ENCODE assay signal across 1 cellular context in the genomic region with DNA sequence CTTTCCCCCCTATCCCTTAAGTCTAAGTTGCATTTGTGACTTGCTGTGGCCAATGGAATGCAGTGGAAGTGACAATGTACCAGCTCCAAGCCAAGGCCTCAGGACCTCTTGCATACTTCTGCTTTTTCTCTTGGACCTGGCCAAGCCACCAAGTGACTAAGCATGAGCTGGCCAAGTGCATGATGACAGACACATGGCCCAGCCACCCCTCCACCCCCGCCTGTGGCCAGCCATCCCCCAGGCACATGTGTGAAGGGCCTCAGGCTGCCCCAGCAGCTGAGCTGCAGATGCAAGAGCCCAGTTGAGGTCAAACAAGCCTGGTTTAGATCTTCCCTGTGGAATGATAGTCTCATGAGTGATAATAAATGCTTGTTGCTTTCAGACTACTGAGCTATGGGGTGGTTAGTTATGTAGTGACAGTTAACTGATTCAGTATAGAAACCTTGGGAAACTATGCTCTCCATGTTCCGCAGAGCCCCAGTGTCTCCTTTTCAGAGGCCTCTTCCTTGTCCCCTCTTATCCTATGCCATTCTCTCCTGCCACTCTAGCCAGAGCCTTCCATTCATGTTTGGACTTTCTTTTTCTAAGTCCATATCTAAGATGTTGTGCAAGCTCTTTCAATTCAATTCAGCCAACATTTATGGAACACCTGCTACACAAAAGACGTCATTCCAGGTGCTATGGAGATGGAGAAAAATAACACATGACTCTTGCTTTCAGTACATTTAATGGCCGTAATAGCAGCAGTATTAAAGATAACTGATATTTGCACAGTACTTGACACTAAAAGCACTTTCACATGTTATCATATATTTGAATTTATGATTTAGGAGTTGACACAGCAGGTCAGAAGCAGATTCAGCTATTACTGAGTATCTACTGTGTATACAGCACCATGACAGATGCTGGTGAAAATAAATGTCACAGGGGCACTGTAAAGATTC.
A peak's percentile ranks its signal among the peaks of the same experiment; 100 is the strongest.
TF ChIP-seq lines count a peak whose summit lies in the region.

No MANE protein-coding gene starts in this region.

TF ChIP-seq in K562, 482 proteins besides CTCF, POLR2A, EP300 and RAD21 (continued from another document and continues in another):
- TF ChIP-seq, protein P1, sequence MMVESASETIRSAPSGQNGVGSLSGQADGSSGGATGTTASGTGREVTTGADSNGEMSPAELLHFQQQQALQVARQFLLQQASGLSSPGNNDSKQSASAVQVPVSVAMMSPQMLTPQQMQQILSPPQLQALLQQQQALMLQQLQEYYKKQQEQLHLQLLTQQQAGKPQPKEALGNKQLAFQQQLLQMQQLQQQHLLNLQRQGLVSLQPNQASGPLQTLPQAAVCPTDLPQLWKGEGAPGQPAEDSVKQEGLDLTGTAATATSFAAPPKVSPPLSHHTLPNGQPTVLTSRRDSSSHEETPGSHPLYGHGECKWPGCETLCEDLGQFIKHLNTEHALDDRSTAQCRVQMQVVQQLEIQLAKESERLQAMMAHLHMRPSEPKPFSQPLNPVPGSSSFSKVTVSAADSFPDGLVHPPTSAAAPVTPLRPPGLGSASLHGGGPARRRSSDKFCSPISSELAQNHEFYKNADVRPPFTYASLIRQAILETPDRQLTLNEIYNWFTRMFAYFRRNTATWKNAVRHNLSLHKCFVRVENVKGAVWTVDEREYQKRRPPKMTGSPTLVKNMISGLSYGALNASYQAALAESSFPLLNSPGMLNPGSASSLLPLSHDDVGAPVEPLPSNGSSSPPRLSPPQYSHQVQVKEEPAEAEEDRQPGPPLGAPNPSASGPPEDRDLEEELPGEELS (CRISPR knock-in tag; IDR thresholded peaks at IDR 0.05; ENCODE audit: borderline replicate concordance): no peak
- TF ChIP-seq POLR2H (tag; IDR thresholded peaks at IDR 0.05; ENCODE audit: low read depth) (no peak), SMARCE1 (IDR thresholded peaks at IDR 0.05) (peak; percentile 94), KDM4B (IDR thresholded peaks at IDR 0.05; ENCODE audit: borderline replicate concordance in 2 of 2, low read depth in 1 of 2) (no peak), SRSF3 (IDR thresholded peaks at IDR 0.05; ENCODE audit: insufficient read depth, low read length) (no peak), GATAD2A (IDR thresholded peaks at IDR 0.05) (no peak), TCF3 (CRISPR knock-in tag; IDR thresholded peaks at IDR 0.05) (peak; percentile 73), KDM1A (IDR thresholded peaks at IDR 0.05) (peak in 1 of 2 experiments; percentile 58; a peak in 2 of 4 replicates), NELFE (IDR thresholded peaks at IDR 0.05; ENCODE audit: insufficient read depth, insufficient read length) (no peak), ZNF134 (CRISPR knock-in tag; conservative IDR thresholded peaks at IDR 0.05) (no peak), CHD2 (IDR thresholded peaks at IDR 0.05; ENCODE audit: low read depth, low read length) (no peak), RBFOX2 (IDR thresholded peaks at IDR 0.05; ENCODE audit: low read depth, low read length) (no peak), ZNF589 (CRISPR knock-in tag; IDR thresholded peaks at IDR 0.05; ENCODE audit: low read depth) (0 out of 2 replicates have a peak, but pooled peaks have one; percentile 25), ZNF121 (CRISPR knock-in tag; conservative IDR thresholded peaks at IDR 0.05) (no peak), MAFF (IDR thresholded peaks at IDR 0.05; ENCODE audit: low read length) (no peak; the same call in 1 of the 2 replicates), JUN (IDR thresholded peaks at IDR 0.05; ENCODE audit: borderline replicate concordance, low read depth, low read length) (peak; percentile 88), JUN (CRISPR knock-in tag; IDR thresholded peaks at IDR 0.05; ENCODE audit: borderline replicate concordance) (0 out of 2 replicates have a peak, but pooled peaks have one; percentile 63), SETDB1 (IDR thresholded peaks at IDR 0.05; ENCODE audit: low read length) (no peak), HDAC2 (IDR thresholded peaks at IDR 0.05) (no peak), PHF20 (IDR thresholded peaks at IDR 0.05; ENCODE audit: partially characterized antibody) (no peak), ZNF239 (CRISPR knock-in tag; IDR thresholded peaks at IDR 0.05) (no peak), ZEB2 (IDR thresholded peaks at IDR 0.05) (no peak), ZNF140 (CRISPR knock-in tag; IDR thresholded peaks at IDR 0.05) (no peak), DDX20 (tag; IDR thresholded peaks at IDR 0.05; ENCODE audit: low read depth) (no peak), WHSC1 (IDR thresholded peaks at IDR 0.05; ENCODE audit: low read length) (no peak), POLR2AphosphoS2 (IDR thresholded peaks at IDR 0.05; ENCODE audit: low read length) (no peak), FIP1L1 (IDR thresholded peaks at IDR 0.05; ENCODE audit: low read depth, low read length, poor library complexity, severe bottlenecking) (no peak), CBX8 (IDR thresholded peaks at IDR 0.05; ENCODE audit: borderline replicate concordance, extremely low read depth, low read depth, low read length, poor library complexity, severe bottlenecking) (no peak), POLR2G (IDR thresholded peaks at IDR 0.05; ENCODE audit: low read depth, low read length) (no peak), HNRNPLL (IDR thresholded peaks at IDR 0.05; ENCODE audit: low read depth, low read length, poor library complexity, severe bottlenecking) (no peak), DNMT1 (IDR thresholded peaks at IDR 0.05) (no peak), EHMT2 (IDR thresholded peaks at IDR 0.05) (peak; percentile 67), ZNF57 (CRISPR knock-in tag; IDR thresholded peaks at IDR 0.05) (no peak), CREM (IDR thresholded peaks at IDR 0.05; ENCODE audit: low read depth) (peak; percentile 72), ASH1L (IDR thresholded peaks at IDR 0.05; ENCODE audit: borderline replicate concordance, low read depth, partially characterized antibody) (no peak), GABPB1 (CRISPR knock-in tag; IDR thresholded peaks at IDR 0.05) (no peak), CBFA2T2 (conservative IDR thresholded peaks at IDR 0.05) (peak; percentile 70), GATAD2B (IDR thresholded peaks at IDR 0.05; ENCODE audit: borderline replicate concordance) (no peak), ATF7 (IDR thresholded peaks at IDR 0.05) (peak; percentile 46), ZNF23 (CRISPR knock-in tag; IDR thresholded peaks at IDR 0.05) (no peak), RBM22 (IDR thresholded peaks at IDR 0.05; ENCODE audit: low read depth, low read length, poor library complexity, severe bottlenecking) (no peak), DPF2 (IDR thresholded peaks at IDR 0.05) (peak; percentile 91), FOXJ3 (CRISPR knock-in tag; IDR thresholded peaks at IDR 0.05) (no peak)
- TF ChIP-seq, protein P2, sequence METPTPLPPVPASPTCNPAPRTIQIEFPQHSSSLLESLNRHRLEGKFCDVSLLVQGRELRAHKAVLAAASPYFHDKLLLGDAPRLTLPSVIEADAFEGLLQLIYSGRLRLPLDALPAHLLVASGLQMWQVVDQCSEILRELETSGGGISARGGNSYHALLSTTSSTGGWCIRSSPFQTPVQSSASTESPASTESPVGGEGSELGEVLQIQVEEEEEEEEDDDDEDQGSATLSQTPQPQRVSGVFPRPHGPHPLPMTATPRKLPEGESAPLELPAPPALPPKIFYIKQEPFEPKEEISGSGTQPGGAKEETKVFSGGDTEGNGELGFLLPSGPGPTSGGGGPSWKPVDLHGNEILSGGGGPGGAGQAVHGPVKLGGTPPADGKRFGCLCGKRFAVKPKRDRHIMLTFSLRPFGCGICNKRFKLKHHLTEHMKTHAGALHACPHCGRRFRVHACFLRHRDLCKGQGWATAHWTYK (CRISPR knock-in tag; IDR thresholded peaks at IDR 0.05): 0 out of 2 replicates have a peak, but pooled peaks have one; percentile 40
- TF ChIP-seq, protein P3, sequence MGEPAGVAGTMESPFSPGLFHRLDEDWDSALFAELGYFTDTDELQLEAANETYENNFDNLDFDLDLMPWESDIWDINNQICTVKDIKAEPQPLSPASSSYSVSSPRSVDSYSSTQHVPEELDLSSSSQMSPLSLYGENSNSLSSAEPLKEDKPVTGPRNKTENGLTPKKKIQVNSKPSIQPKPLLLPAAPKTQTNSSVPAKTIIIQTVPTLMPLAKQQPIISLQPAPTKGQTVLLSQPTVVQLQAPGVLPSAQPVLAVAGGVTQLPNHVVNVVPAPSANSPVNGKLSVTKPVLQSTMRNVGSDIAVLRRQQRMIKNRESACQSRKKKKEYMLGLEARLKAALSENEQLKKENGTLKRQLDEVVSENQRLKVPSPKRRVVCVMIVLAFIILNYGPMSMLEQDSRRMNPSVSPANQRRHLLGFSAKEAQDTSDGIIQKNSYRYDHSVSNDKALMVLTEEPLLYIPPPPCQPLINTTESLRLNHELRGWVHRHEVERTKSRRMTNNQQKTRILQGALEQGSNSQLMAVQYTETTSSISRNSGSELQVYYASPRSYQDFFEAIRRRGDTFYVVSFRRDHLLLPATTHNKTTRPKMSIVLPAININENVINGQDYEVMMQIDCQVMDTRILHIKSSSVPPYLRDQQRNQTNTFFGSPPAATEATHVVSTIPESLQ (CRISPR knock-in tag; IDR thresholded peaks at IDR 0.05): no peak
- TF ChIP-seq, protein P4, sequence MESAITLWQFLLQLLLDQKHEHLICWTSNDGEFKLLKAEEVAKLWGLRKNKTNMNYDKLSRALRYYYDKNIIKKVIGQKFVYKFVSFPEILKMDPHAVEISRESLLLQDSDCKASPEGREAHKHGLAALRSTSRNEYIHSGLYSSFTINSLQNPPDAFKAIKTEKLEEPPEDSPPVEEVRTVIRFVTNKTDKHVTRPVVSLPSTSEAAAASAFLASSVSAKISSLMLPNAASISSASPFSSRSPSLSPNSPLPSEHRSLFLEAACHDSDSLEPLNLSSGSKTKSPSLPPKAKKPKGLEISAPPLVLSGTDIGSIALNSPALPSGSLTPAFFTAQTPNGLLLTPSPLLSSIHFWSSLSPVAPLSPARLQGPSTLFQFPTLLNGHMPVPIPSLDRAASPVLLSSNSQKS (CRISPR knock-in tag; IDR thresholded peaks at IDR 0.05): no peak
- TF ChIP-seq, protein P5, sequence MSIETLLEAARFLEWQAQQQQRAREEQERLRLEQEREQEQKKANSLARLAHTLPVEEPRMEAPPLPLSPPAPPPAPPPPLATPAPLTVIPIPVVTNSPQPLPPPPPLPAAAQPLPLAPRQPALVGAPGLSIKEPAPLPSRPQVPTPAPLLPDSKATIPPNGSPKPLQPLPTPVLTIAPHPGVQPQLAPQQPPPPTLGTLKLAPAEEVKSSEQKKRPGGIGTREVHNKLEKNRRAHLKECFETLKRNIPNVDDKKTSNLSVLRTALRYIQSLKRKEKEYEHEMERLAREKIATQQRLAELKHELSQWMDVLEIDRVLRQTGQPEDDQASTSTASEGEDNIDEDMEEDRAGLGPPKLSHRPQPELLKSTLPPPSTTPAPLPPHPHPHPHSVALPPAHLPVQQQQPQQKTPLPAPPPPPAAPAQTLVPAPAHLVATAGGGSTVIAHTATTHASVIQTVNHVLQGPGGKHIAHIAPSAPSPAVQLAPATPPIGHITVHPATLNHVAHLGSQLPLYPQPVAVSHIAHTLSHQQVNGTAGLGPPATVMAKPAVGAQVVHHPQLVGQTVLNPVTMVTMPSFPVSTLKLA (conservative IDR thresholded peaks at IDR 0.05): peak; percentile 75 to 79
- TF ChIP-seq, protein P6, sequence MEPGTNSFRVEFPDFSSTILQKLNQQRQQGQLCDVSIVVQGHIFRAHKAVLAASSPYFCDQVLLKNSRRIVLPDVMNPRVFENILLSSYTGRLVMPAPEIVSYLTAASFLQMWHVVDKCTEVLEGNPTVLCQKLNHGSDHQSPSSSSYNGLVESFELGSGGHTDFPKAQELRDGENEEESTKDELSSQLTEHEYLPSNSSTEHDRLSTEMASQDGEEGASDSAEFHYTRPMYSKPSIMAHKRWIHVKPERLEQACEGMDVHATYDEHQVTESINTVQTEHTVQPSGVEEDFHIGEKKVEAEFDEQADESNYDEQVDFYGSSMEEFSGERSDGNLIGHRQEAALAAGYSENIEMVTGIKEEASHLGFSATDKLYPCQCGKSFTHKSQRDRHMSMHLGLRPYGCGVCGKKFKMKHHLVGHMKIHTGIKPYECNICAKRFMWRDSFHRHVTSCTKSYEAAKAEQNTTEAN (CRISPR knock-in tag; IDR thresholded peaks at IDR 0.05): no peak
- TF ChIP-seq, protein P7, sequence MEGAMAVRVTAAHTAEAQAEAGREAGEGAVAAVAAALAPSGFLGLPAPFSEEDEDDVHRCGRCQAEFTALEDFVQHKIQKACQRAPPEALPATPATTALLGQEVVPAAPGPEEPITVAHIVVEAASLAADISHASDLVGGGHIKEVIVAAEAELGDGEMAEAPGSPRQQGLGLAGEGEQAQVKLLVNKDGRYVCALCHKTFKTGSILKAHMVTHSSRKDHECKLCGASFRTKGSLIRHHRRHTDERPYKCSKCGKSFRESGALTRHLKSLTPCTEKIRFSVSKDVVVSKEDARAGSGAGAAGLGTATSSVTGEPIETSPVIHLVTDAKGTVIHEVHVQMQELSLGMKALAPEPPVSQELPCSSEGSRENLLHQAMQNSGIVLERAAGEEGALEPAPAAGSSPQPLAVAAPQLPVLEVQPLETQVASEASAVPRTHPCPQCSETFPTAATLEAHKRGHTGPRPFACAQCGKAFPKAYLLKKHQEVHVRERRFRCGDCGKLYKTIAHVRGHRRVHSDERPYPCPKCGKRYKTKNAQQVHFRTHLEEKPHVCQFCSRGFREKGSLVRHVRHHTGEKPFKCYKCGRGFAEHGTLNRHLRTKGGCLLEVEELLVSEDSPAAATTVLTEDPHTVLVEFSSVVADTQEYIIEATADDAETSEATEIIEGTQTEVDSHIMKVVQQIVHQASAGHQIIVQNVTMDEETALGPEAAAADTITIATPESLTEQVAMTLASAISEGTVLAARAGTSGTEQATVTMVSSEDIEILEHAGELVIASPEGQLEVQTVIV (CRISPR knock-in tag; IDR thresholded peaks at IDR 0.05; ENCODE audit: borderline replicate concordance): no peak
- TF ChIP-seq, protein P8, sequence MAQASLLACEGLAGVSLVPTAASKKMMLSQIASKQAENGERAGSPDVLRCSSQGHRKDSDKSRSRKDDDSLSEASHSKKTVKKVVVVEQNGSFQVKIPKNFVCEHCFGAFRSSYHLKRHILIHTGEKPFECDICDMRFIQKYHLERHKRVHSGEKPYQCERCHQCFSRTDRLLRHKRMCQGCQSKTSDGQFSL (CRISPR knock-in tag; IDR thresholded peaks at IDR 0.05): peak; percentile 33; the same call in 1 of the 2 replicates
- TF ChIP-seq, protein P8 (tag; IDR thresholded peaks at IDR 0.05): no peak
- TF ChIP-seq, protein P9, sequence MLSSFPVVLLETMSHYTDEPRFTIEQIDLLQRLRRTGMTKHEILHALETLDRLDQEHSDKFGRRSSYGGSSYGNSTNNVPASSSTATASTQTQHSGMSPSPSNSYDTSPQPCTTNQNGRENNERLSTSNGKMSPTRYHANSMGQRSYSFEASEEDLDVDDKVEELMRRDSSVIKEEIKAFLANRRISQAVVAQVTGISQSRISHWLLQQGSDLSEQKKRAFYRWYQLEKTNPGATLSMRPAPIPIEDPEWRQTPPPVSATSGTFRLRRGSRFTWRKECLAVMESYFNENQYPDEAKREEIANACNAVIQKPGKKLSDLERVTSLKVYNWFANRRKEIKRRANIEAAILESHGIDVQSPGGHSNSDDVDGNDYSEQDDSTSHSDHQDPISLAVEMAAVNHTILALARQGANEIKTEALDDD (IDR thresholded peaks at IDR 0.05): peak; percentile 91
